In the genomic region with DNA sequence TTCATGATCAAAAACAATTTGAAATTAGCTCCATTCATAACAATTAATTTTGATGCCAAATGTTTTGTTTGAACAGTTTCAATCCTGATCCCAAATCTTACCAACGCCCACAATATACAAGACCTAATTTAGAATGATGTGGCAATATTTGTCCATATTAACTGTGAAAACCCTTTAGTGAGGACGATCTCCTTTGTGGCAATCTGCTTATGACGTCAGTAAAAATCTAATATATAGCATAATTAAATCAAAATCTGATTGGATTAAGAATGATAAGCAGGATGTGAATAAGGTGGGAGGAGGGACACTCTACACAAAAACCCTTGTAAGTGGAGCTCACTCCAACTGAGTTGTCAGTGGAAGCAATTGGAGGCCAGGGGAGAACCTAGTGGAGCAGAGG, we compare ENCODE assay signal across 41 cellular contexts. TPM values are rescaled to one million over a fixed set of nuclear protein-coding genes. Genes with fewer than 3 reads are reported as not detected.
"Had no signal": no experiment of that assay in that cellular context is flagged by ENCODE, and none has a peak within 500 bp of the region (broad histone marks: within the 10 kb centered on the region; RNA-seq: fewer than 3 reads in every experiment).

No MANE protein-coding gene starts in this region.

- H3K9me3 Mint-ChIP-seq: activated naive CD4-positive, alpha-beta T cell treated with anti-CD3 and anti-CD28 coated beads for 36 hours; activated naive CD4-positive, alpha-beta T cell treated with anti-CD3 and anti-CD28 coated beads, Interleukin-2, amount 10 ng/mL, durations not matched to agents 7 days and 5 days; activated naive CD4-positive, alpha-beta T cell treated with anti-CD3 and anti-CD28 coated beads, Interleukin-2, amount 50 U/mL, for 24 hours; activated naive CD4-positive, alpha-beta T cell treated with anti-CD3 and anti-CD28 coated beads, Interleukin-2, amount 50 U/mL, for 72 hours; activated naive CD8-positive, alpha-beta T cell treated with anti-CD3 and anti-CD28 coated beads for 36 hours; activated naive CD8-positive, alpha-beta T cell treated with anti-CD3 and anti-CD28 coated beads, Interleukin-2, amount 10 ng/mL, durations not matched to agents 7 days and 5 days; activated T-cell treated with anti-CD3 and anti-CD28 coated beads, Interleukin-2, amount 50 U/mL, for 24 hours; activated T-cell treated with anti-CD3 and anti-CD28 coated beads, Interleukin-2, amount 50 U/mL, for 4 hours; activated T-cell treated with anti-CD3 and anti-CD28 coated beads, Interleukin-2, amount 50 U/mL, for 72 hours; activated T-helper 1 cell treated with anti-CD3 and anti-CD28 coated beads, Interleukin-12 subunit alpha, Interleukin-12 subunit beta, Interleukin-2, Interleukin-4 antibody, amounts not matched to agents 30 ng/mL and 10 ng/mL and 1 ng/mL, durations not matched to agents 14 hours and 24 hours and 36 hours; activated T-helper 17 cell treated with anti-CD3 and anti-CD28 coated beads, Interleukin-2, amount 50 U/mL, for 72 hours; activated T-helper 2 cell treated with anti-CD3 and anti-CD28 coated beads, Interferon-gamma antibody, Interleukin-2, Interleukin-4, amounts not matched to agents 10 μg/mL and 5 μg/mL and 100 μg/mL, durations not matched to agents 14 hours and 24 hours and 36 hours; brain; central memory CD8-positive, alpha-beta T cell had no signal

- DNase-seq: activated effector memory CD4-positive, alpha-beta T cell treated with anti-CD3 and anti-CD28 coated beads, Interleukin-2, amount 50 U/mL, for 16 hours; activated effector memory CD4-positive, alpha-beta T cell treated with Interleukin-2 at 50 U/mL for 16 hours; activated gamma-delta T cell; activated gamma-delta T cell treated with Interleukin-2 at 50 U/mL for 16 hours; activated naive CD4-positive, alpha-beta T cell; activated naive CD4-positive, alpha-beta T cell treated with anti-CD3 and anti-CD28 coated beads for 36 hours; activated naive CD4-positive, alpha-beta T cell treated with anti-CD3 and anti-CD28 coated beads, Interleukin-2, amount 10 ng/mL, durations not matched to agents 7 days and 5 days; activated naive CD4-positive, alpha-beta T cell treated with anti-CD3 and anti-CD28 coated beads, Interleukin-2, amount 50 U/mL, for 16 hours; activated naive CD4-positive, alpha-beta T cell treated with Interleukin-2 at 50 U/mL for 16 hours; activated naive CD8-positive, alpha-beta T cell treated with anti-CD3 and anti-CD28 coated beads for 36 hours; activated naive CD8-positive, alpha-beta T cell treated with anti-CD3 and anti-CD28 coated beads, Interleukin-2, amount 10 ng/mL, durations not matched to agents 7 days and 5 days; activated T-cell treated with anti-CD3 and anti-CD28 coated beads for 4 hours; activated T-cell treated with anti-CD3 and anti-CD28 coated beads, Interleukin-2, amount 50 U/mL, for 1 hour; activated T-cell treated with anti-CD3 and anti-CD28 coated beads, Interleukin-2, amount 50 U/mL, for 24 hours; activated T-cell treated with anti-CD3 and anti-CD28 coated beads, Interleukin-2, amount 50 U/mL, for 4 hours; activated T-cell treated with anti-CD3 and anti-CD28 coated beads, Interleukin-2, amount 50 U/mL, for 48 hours; activated T-cell treated with anti-CD3 and anti-CD28 coated beads, Interleukin-2, amount 50 U/mL, for 72 hours; adrenal gland; amniotic stem cell; amygdala; anterior cingulate cortex; aorta; body of pancreas; brain microvascular endothelial cell; caudate nucleus; central memory CD4-positive, alpha-beta T cell; cerebellar nuclear complex had no signal

- H3K4me3 Mint-ChIP-seq: activated naive CD4-positive, alpha-beta T cell treated with anti-CD3 and anti-CD28 coated beads for 36 hours; activated naive CD4-positive, alpha-beta T cell treated with anti-CD3 and anti-CD28 coated beads, Interleukin-2, amount 10 ng/mL, durations not matched to agents 7 days and 5 days; activated naive CD4-positive, alpha-beta T cell treated with anti-CD3 and anti-CD28 coated beads, Interleukin-2, amount 50 U/mL, for 24 hours; activated naive CD8-positive, alpha-beta T cell; activated naive CD8-positive, alpha-beta T cell treated with anti-CD3 and anti-CD28 coated beads for 36 hours; activated naive CD8-positive, alpha-beta T cell treated with anti-CD3 and anti-CD28 coated beads, Interleukin-2, amount 10 ng/mL, durations not matched to agents 7 days and 5 days; activated T-cell treated with anti-CD3 and anti-CD28 coated beads, Interleukin-2, amount 50 U/mL, for 24 hours; activated T-cell treated with anti-CD3 and anti-CD28 coated beads, Interleukin-2, amount 50 U/mL, for 4 hours; activated T-cell treated with anti-CD3 and anti-CD28 coated beads, Interleukin-2, amount 50 U/mL, for 72 hours; activated T-helper 1 cell treated with anti-CD3 and anti-CD28 coated beads, Interleukin-12 subunit alpha, Interleukin-12 subunit beta, Interleukin-2, Interleukin-4 antibody, amounts not matched to agents 30 ng/mL and 10 ng/mL and 1 ng/mL, durations not matched to agents 14 hours and 24 hours and 36 hours; activated T-helper 17 cell treated with anti-CD3 and anti-CD28 coated beads, Interleukin-2, amount 50 U/mL, for 72 hours; central memory CD8-positive, alpha-beta T cell had no signal

- ATAC-seq: body of pancreas had no signal

- H3K27me3 ChIP-seq: adrenal gland, ascending aorta, body of pancreas, brain microvascular endothelial cell, breast epithelium, cardiac muscle cell had no signal

- H3K36me3 Mint-ChIP-seq: activated naive CD4-positive, alpha-beta T cell treated with anti-CD3 and anti-CD28 coated beads, Interleukin-2, amount 10 ng/mL, durations not matched to agents 7 days and 5 days; activated naive CD4-positive, alpha-beta T cell treated with anti-CD3 and anti-CD28 coated beads, Interleukin-2, amount 50 U/mL, for 24 hours; activated naive CD4-positive, alpha-beta T cell treated with anti-CD3 and anti-CD28 coated beads, Interleukin-2, amount 50 U/mL, for 72 hours; activated naive CD8-positive, alpha-beta T cell; activated naive CD8-positive, alpha-beta T cell treated with anti-CD3 and anti-CD28 coated beads for 36 hours; activated naive CD8-positive, alpha-beta T cell treated with anti-CD3 and anti-CD28 coated beads, Interleukin-2, amount 10 ng/mL, durations not matched to agents 7 days and 5 days had no signal

- H3K36me3 ChIP-seq: adrenal gland, ascending aorta, brain microvascular endothelial cell, breast epithelium, cardiac muscle cell had no signal

- H3K4me3 ChIP-seq: adrenal gland, ascending aorta, body of pancreas, cardiac muscle cell had no signal

- H3K4me1 ChIP-seq: ascending aorta, body of pancreas, breast epithelium had no signal

- H3K27ac Mint-ChIP-seq: activated naive CD4-positive, alpha-beta T cell treated with anti-CD3 and anti-CD28 coated beads for 36 hours; activated naive CD4-positive, alpha-beta T cell treated with anti-CD3 and anti-CD28 coated beads, Interleukin-2, amount 10 ng/mL, durations not matched to agents 7 days and 5 days; activated naive CD4-positive, alpha-beta T cell treated with anti-CD3 and anti-CD28 coated beads, Interleukin-2, amount 50 U/mL, for 24 hours; activated naive CD8-positive, alpha-beta T cell; activated naive CD8-positive, alpha-beta T cell treated with anti-CD3 and anti-CD28 coated beads for 36 hours; activated naive CD8-positive, alpha-beta T cell treated with anti-CD3 and anti-CD28 coated beads, Interleukin-2, amount 10 ng/mL, durations not matched to agents 7 days and 5 days; activated T-cell treated with anti-CD3 and anti-CD28 coated beads, Interleukin-2, amount 50 U/mL, for 24 hours; activated T-cell treated with anti-CD3 and anti-CD28 coated beads, Interleukin-2, amount 50 U/mL, for 72 hours; activated T-helper 1 cell treated with anti-CD3 and anti-CD28 coated beads, Interleukin-12 subunit alpha, Interleukin-12 subunit beta, Interleukin-2, Interleukin-4 antibody, amounts not matched to agents 30 ng/mL and 10 ng/mL and 1 ng/mL, durations not matched to agents 14 hours and 24 hours and 36 hours; activated T-helper 17 cell treated with anti-CD3 and anti-CD28 coated beads, Interleukin-2, amount 50 U/mL, for 72 hours; activated T-helper 2 cell treated with anti-CD3 and anti-CD28 coated beads, Interferon-gamma antibody, Interleukin-2, Interleukin-4, amounts not matched to agents 10 μg/mL and 5 μg/mL and 100 μg/mL, durations not matched to agents 14 hours and 24 hours and 36 hours; brain had no signal

- H3K27me3 Mint-ChIP-seq: activated naive CD4-positive, alpha-beta T cell treated with anti-CD3 and anti-CD28 coated beads, Interleukin-2, amount 10 ng/mL, durations not matched to agents 7 days and 5 days; activated naive CD4-positive, alpha-beta T cell treated with anti-CD3 and anti-CD28 coated beads, Interleukin-2, amount 50 U/mL, for 24 hours; activated naive CD8-positive, alpha-beta T cell; activated T-cell treated with anti-CD3 and anti-CD28 coated beads, Interleukin-2, amount 50 U/mL, for 24 hours; brain had no signal

- H3K27ac ChIP-seq: adrenal gland, ascending aorta, body of pancreas, brain microvascular endothelial cell, breast epithelium, cardiac muscle cell had no signal

- H3K9me3 ChIP-seq: adrenal gland, ascending aorta, body of pancreas, breast epithelium had no signal

- FAIRE-seq: astrocyte, bronchial epithelial cell had no signal

RNA-seq across cellular contexts. Expression of a gene that starts 11.9 kb away (rescaled TPM):
- total RNA-seq: activated naive CD4-positive, alpha-beta T cell treated with anti-CD3 and anti-CD28 coated beads for 36 hours; activated naive CD4-positive, alpha-beta T cell treated with anti-CD3 and anti-CD28 coated beads, Interleukin-2, amount 50 U/mL, for 72 hours; activated naive CD8-positive, alpha-beta T cell treated with anti-CD3 and anti-CD28 coated beads for 36 hours; activated naive CD8-positive, alpha-beta T cell treated with anti-CD3 and anti-CD28 coated beads, Interleukin-2, amount 10 ng/mL, durations not matched to agents 7 days and 5 days; activated T-cell treated with anti-CD3 and anti-CD28 coated beads, Interleukin-2, amount 50 U/mL, for 4 hours; activated T-cell treated with anti-CD3 and anti-CD28 coated beads, Interleukin-2, amount 50 U/mL, for 72 hours; activated T-helper 1 cell treated with anti-CD3 and anti-CD28 coated beads, Interleukin-12 subunit alpha, Interleukin-12 subunit beta, Interleukin-2, Interleukin-4 antibody, amounts not matched to agents 30 ng/mL and 10 ng/mL and 1 ng/mL, durations not matched to agents 14 hours and 24 hours and 36 hours; activated T-helper 17 cell treated with anti-CD3 and anti-CD28 coated beads, Interleukin-2, amount 50 U/mL, for 72 hours; activated T-helper 2 cell treated with anti-CD3 and anti-CD28 coated beads, Interferon-gamma antibody, Interleukin-2, Interleukin-4, amounts not matched to agents 10 μg/mL and 5 μg/mL and 100 μg/mL, durations not matched to agents 14 hours and 24 hours and 36 hours; bronchial epithelial cell; cardiac muscle cell; chondrocyte had no signal
- polyA plus RNA-seq: cardiac muscle cell had no signal
